In the genomic region with DNA sequence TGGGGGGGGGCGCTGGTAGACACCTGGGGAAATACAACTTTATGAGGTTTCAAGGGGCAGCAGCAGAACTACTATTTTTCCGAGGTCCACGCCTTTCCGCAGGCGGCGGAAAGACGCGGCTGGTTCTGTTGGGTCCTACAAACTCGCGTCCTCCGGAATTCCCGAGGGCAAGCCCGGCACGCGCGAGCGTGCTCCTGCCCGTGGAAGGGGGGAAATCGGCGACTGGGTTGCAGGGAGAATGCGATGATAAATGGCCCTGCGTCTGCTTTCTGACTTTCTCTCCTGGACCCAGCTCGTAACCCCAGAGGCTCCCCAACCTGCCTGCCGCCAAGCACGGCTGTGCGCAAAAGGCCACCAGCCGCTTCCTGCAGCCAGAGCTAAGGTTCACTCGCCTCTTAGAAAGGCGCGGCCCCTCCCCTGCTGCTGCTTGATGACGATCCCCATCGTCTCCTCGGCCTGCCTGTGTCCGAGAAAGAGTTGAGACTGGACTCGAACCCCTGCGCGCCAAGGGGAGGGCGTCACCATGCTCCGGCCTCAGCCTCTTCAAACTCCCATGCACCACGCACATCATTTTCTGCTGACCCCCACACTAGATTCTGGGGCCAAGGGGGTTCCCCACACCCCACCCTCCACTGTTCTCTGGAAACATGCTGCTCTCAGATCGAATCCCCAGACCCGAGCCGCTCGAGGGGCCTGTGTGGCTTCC, we compare ENCODE assay signal across 20 cellular contexts. TPM values are rescaled to one million over a fixed set of nuclear protein-coding genes. Genes with fewer than 3 reads are reported as not detected.
DNase-seq lines count a peak whose midpoint lies in the region; ATAC-seq, FAIRE-seq and TF ChIP-seq lines count a peak whose summit lies in the region.
"Had no signal": no experiment of that assay in that cellular context is flagged by ENCODE, and none has a peak within 500 bp of the region (broad histone marks: within the 10 kb centered on the region; RNA-seq: fewer than 3 reads in every experiment).

No MANE protein-coding gene starts in this region.

- TF ChIP-seq POLR2A in esophagus squamous epithelium (IDR thresholded peaks at IDR 0.05) = no peak

- H3K4me1 ChIP-seq in CD8-positive, alpha-beta T cell (ENCODE audit: insufficient read depth, low read length) = no peaks in the 10 kb centered on the region
- peaks cover 0 to 28% (median 8%) of the 10 kb centered on the region in 3 donors for H3K4me1 ChIP-seq in esophagus squamous epithelium

- DNase-seq in DMS153 (lab: John Stamatoyannopoulos, UW) (peak; percentile 69), HuH-7 (ENCODE audit: low spot score) (peak; percentile 76), epithelial cell of esophagus (ENCODE audit: low read depth) (no peak), nephron progenitor cell (peak; percentile 36), KBM-7 (no peak), esophagus squamous epithelium (lab: John Stamatoyannopoulos, UW) (no peak), HTR-8/SVneo (ENCODE audit: insufficient read length, low spot score) (no peak)
- no peak for DNase-seq in CD8-positive, alpha-beta T cell
- DNase-seq: activated CD4-positive, alpha-beta memory T cell treated with anti-CD3 and anti-CD28 coated beads, Interleukin-2, amount 10 ng/mL, durations not matched to agents 7 days and 5 days; activated gamma-delta T cell; effector CD8-positive, alpha-beta T cell; immature natural killer cell; NCI-H187; T-helper 9 cell had no signal

- peak overlapping the region; percentile 47 for H3K4me3 Mint-ChIP-seq in nephron progenitor cell
- no peak overlapping the region for H3K4me3 Mint-ChIP-seq in CD8-positive, alpha-beta T cell
- H3K4me3 Mint-ChIP-seq: activated CD4-positive, alpha-beta memory T cell treated with anti-CD3 and anti-CD28 coated beads, Interleukin-2, amount 10 ng/mL, durations not matched to agents 7 days and 5 days; immature natural killer cell; stimulated activated memory B cell treated with anti-CD40 and anti-IgM and Interleukin-4, amounts not matched to agents 10 μg/mL and 1 μg/mL and 100 μg/mL, for 72 hours had no signal

- CTCF ChIA-PET in CD8-positive, alpha-beta T cell (lab: Charles Lee) = no interaction called here

- H3K4me3 ChIP-seq in epithelial cell of esophagus (ENCODE audit: low read length) = peak overlapping the region; percentile 21
- H3K4me3 ChIP-seq in CD8-positive, alpha-beta T cell (ENCODE audit: low read depth, low read length) = no peak overlapping the region
- peak overlapping the region in 1 of 4 donors; percentile 43 for H3K4me3 ChIP-seq in esophagus squamous epithelium
- H3K4me3 ChIP-seq: breast epithelium, vagina had no signal

- peaks cover 100% of the 10 kb centered on the region for H3K27me3 Mint-ChIP-seq in nephron progenitor cell (ENCODE audit: low read depth, poor library complexity)
- H3K27me3 Mint-ChIP-seq in CD8-positive, alpha-beta T cell (ENCODE audit: low read depth) = peaks cover 69% of the 10 kb centered on the region

- peaks cover 27% of the 10 kb centered on the region for H3K4me1 Mint-ChIP-seq in nephron progenitor cell
- peaks cover 2% of the 10 kb centered on the region for H3K4me1 Mint-ChIP-seq in CD8-positive, alpha-beta T cell (ENCODE audit: low read depth)
- H3K4me1 Mint-ChIP-seq: activated CD4-positive, alpha-beta memory T cell treated with anti-CD3 and anti-CD28 coated beads, Interleukin-2, amount 10 ng/mL, durations not matched to agents 7 days and 5 days; immature natural killer cell had no signal

- POLR2A ChIA-PET in CD8-positive, alpha-beta T cell (lab: Charles Lee) = no interaction called here

- no peaks in the 10 kb centered on the region for H3K36me3 ChIP-seq in CD8-positive, alpha-beta T cell (ENCODE audit: insufficient read depth, low read length)
- no peaks in the 10 kb centered on the region for H3K36me3 ChIP-seq in esophagus squamous epithelium
- H3K36me3 ChIP-seq: breast epithelium, vagina had no signal

- H3K9me3 Mint-ChIP-seq in nephron progenitor cell = no peaks in the 10 kb centered on the region
- H3K9me3 Mint-ChIP-seq in CD8-positive, alpha-beta T cell = no peaks in the 10 kb centered on the region
- H3K9me3 Mint-ChIP-seq: activated CD4-positive, alpha-beta memory T cell treated with anti-CD3 and anti-CD28 coated beads, Interleukin-2, amount 10 ng/mL, durations not matched to agents 7 days and 5 days; stimulated activated memory B cell treated with anti-CD40 and anti-IgM and Interleukin-4, amounts not matched to agents 10 μg/mL and 1 μg/mL and 100 μg/mL, for 72 hours had no signal

- intact Hi-C loops in CD8-positive, alpha-beta T cell (cut with DNase I, micrococcal nuclease) = no loop called here
- intact Hi-C loops in esophagus squamous epithelium (cut with DNase I) = no loop called here

- no peak for TF ChIP-seq CTCF in epithelial cell of esophagus (IDR thresholded peaks at IDR 0.05; ENCODE audit: insufficient read depth, low read depth, low read length, missing control alignments)
- TF ChIP-seq CTCF in nephron progenitor cell (IDR thresholded peaks at IDR 0.05) = no peak
- TF ChIP-seq CTCF in CD8-positive, alpha-beta T cell (IDR thresholded peaks at IDR 0.05) = no peak
- TF ChIP-seq CTCF in esophagus squamous epithelium (IDR thresholded peaks at IDR 0.05) = no peak

- no peak overlapping the region for H3K27ac Mint-ChIP-seq in nephron progenitor cell
- H3K27ac Mint-ChIP-seq in CD8-positive, alpha-beta T cell = no peak overlapping the region
- H3K27ac Mint-ChIP-seq: activated CD4-positive, alpha-beta memory T cell treated with anti-CD3 and anti-CD28 coated beads, Interleukin-2, amount 10 ng/mL, durations not matched to agents 7 days and 5 days; immature natural killer cell; stimulated activated memory B cell treated with anti-CD40 and anti-IgM and Interleukin-4, amounts not matched to agents 10 μg/mL and 1 μg/mL and 100 μg/mL, for 72 hours had no signal

- no peaks in the 10 kb centered on the region for H3K36me3 Mint-ChIP-seq in nephron progenitor cell (ENCODE audit: low read depth)
- no peaks in the 10 kb centered on the region for H3K36me3 Mint-ChIP-seq in CD8-positive, alpha-beta T cell
- H3K36me3 Mint-ChIP-seq: stimulated activated memory B cell treated with anti-CD40 and anti-IgM and Interleukin-4, amounts not matched to agents 10 μg/mL and 1 μg/mL and 100 μg/mL, for 72 hours had no signal

- no peak for ATAC-seq in CD8-positive, alpha-beta T cell
- ATAC-seq: Right ventricle myocardium inferior; stimulated activated memory B cell treated with anti-CD40 and anti-IgM and Interleukin-4, amounts not matched to agents 10 μg/mL and 1 μg/mL and 100 μg/mL, for 72 hours had no signal

- no peaks in the 10 kb centered on the region for H3K9me3 ChIP-seq in CD8-positive, alpha-beta T cell (ENCODE audit: low read length)
- H3K9me3 ChIP-seq in esophagus squamous epithelium = no peaks in the 10 kb centered on the region
- H3K9me3 ChIP-seq: breast epithelium, vagina had no signal

- WGBS in esophagus squamous epithelium, 2 donors = 20 to 21% methylated on average over 20 to 34 of the region's 44 CpGs

- no peak for FAIRE-seq in HTR-8/SVneo (lab: Jason Lieb, UNC)
- FAIRE-seq: frontal cortex had no signal

- no peak overlapping the region for H3K27ac ChIP-seq in CD8-positive, alpha-beta T cell (ENCODE audit: low read depth, low read length)
- H3K27ac ChIP-seq in esophagus squamous epithelium = no peak overlapping the region
- H3K27ac ChIP-seq: BLaER1 treated with 17β-estradiol and CSF1 and Interleukin-3, amounts not matched to agents 10 nM and 100 nM; breast epithelium; vagina had no signal

- in situ Hi-C loops in KBM-7 (cut with MboI; ENCODE audit: low pct_unique_long_range_greater_than_20kb, low sequenced_read_pairs) = no loop called here

- H3K27me3 ChIP-seq in CD8-positive, alpha-beta T cell (ENCODE audit: insufficient read depth, low read length) = peaks cover 9% of the 10 kb centered on the region
- H3K27me3 ChIP-seq in esophagus squamous epithelium = peaks cover 20 to 100% (median 28%) of the 10 kb centered on the region in 4 donors

RNA-seq across cellular contexts. Expression of a gene that starts 6.7 kb away (rescaled TPM):
- total RNA-seq in CD8-positive, alpha-beta T cell = not detected
- under 1 TPM in 1 of 4 donors, not detected in 3; 0.13 TPM for total RNA-seq in esophagus squamous epithelium
- total RNA-seq: activated CD4-positive, alpha-beta memory T cell treated with anti-CD3 and anti-CD28 coated beads, Interleukin-2, amount 10 ng/mL, durations not matched to agents 7 days and 5 days; breast epithelium; frontal cortex; Right ventricle myocardium inferior; vagina had no signal

Comparison
In these comparisons a context has a peak if more than half of its experiments do, and no peak if none do; other contexts are left out.
1. DNase-seq: peak in DMS153 (single experiment), HuH-7 (single experiment) and nephron progenitor cell (single experiment); none in epithelial cell of esophagus (single experiment), KBM-7 (single experiment), CD8-positive, alpha-beta T cell (0 of 7), esophagus squamous epithelium (single experiment) and HTR-8/SVneo (single experiment).